ENCODE assay signal across 8 cellular contexts in the genomic region with DNA sequence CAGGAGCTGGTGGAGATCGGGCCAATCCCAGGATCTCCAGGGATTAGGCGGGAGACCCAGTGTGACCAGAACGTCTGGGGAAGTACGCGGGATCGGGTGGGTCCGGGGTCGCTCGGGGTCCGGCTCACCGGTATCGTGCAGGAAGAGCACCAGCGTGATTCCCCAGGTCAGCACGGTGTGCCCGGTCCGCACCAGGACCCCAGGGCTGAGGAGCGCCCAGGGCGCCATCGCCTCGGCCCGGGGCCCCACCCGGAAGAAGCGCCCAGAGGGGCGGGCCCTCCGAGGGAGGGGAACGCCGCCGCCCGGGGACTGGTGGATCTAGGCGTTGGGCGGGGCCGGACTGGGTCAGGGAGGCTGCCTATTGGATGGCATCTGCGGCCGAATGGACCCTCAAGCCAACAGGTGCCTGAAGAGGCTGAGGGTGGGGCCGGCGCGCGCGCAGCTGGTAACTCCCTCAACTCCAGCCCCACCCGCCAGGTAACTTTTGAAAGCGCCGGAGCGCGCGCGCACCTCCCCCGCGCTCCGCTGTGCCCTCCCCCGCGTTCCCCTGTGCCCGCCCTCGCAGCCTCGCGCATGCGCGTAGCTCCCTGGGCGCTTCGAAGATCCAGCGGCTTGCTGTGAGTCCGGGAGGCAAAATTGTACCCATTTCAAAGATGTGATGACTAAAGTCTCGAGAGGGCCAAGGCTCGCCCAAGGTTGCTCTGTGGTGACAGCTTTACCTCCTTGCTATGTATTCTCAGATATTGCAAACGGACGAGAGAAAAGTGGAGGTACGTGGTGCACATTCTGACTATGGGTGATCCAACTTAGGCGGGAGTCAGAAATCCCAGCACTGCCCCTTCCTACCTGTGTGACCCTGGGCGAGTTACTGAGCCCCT. TPM values are rescaled to one million over a fixed set of nuclear protein-coding genes. Genes with fewer than 3 reads are reported as not detected.
A peak's percentile ranks its signal among the peaks of the same experiment; 100 is the strongest.
DNase-seq lines count a peak whose midpoint lies in the region; ATAC-seq, FAIRE-seq and TF ChIP-seq lines count a peak whose summit lies in the region.

A gene with protein sequence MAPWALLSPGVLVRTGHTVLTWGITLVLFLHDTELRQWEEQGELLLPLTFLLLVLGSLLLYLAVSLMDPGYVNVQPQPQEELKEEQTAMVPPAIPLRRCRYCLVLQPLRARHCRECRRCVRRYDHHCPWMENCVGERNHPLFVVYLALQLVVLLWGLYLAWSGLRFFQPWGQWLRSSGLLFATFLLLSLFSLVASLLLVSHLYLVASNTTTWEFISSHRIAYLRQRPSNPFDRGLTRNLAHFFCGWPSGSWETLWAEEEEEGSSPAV (minus strand): TSS at position 262 of the 878 bp plus-strand sequence. CDS start 34 bp downstream, at position 228.

- intact Hi-C loops in OCI-LY7 (cut with micrococcal nuclease; ENCODE audit: unreplicated experiment): loop anchor here (1.0 to 10.0 kb wide), 6 partner anchors 47 to 267 kb away; partner anchors contain the start of genes ENDOG, ODF2, PHYHD1 and SPTAN1

- TF ChIP-seq CTCF in D721Med (IDR thresholded peaks at IDR 0.05; ENCODE audit: insufficient read depth, missing control alignments): no peak
- TF ChIP-seq CTCF in OCI-LY7 (conservative IDR thresholded peaks at IDR 0.05; ENCODE audit: low read length): no peak

- H4K20me1 ChIP-seq in OCI-LY7 (ENCODE audit: insufficient read depth, low read length): no peaks in the 10 kb centered on the region

- H3K27ac ChIP-seq in OCI-LY7 (ENCODE audit: low read depth, low read length, poor library complexity, severe bottlenecking): peak within 1 kb of the TSS; percentile 26

- H2AFZ ChIP-seq in OCI-LY7 (ENCODE audit: low read length): peak within 1 kb of the TSS; percentile 62; the same call in 1 of the 2 replicates

- no peaks in the 10 kb centered on the region for H3K9me3 ChIP-seq in OCI-LY7 (ENCODE audit: low read length)

- FAIRE-seq in D721Med (lab: Jason Lieb, UNC): no peak

- POLR2A ChIA-PET in OCI-LY7 (lab: Charles Lee): interaction anchor here (0.6 to 1.6 kb wide), 16 partner anchors 9 to 390 kb away, joined by 3 to 7 read pairs (median 3); partner anchors contain the start of genes DOLPP1, KYAT1, LRRC8A and ZER1

- DNase-seq in D721Med (ENCODE audit: insufficient read length, low spot score): peak; percentile 96
- peak; percentile 100 for DNase-seq in HuH-7.5 (ENCODE audit: low spot score)
- peak; percentile 100 for DNase-seq in OCI-LY7 (ENCODE audit: low spot score)
- peak; percentile 99 for DNase-seq in activated T-cell treated with anti-CD3 and anti-CD28 coated beads for 1 hour (ENCODE audit: low read depth)
- DNase-seq in epidermal melanocyte (ENCODE audit: insufficient read length, low spot score): peak; percentile 99
- DNase-seq in middle frontal gyrus (ENCODE audit: extremely low spot score, low spot score): peak; percentile 77
- DNase-seq in stimulated activated CD8-positive, alpha-beta memory T cell treated with anti-CD3 and anti-CD28 coated beads, Interleukin-2, amount 100 ng/mL, for 48 hours (ENCODE audit: low read depth in 2 of 2): peak; percentile 99

- no peaks in the 10 kb centered on the region; the same call in 1 of the 2 replicates for H3K36me3 ChIP-seq in OCI-LY7 (ENCODE audit: insufficient read depth, low read length)

- H3K4me1 ChIP-seq in OCI-LY7 (ENCODE audit: insufficient read depth, low read length, poor library complexity, severe bottlenecking): peaks cover 29% of the 10 kb centered on the region

- no peaks in the 10 kb centered on the region for H3K9me2 ChIP-seq in OCI-LY7 (ENCODE audit: insufficient read depth, low read length)

- peak within 1 kb of the TSS; percentile 90 for H3K4me3 ChIP-seq in OCI-LY7 (ENCODE audit: low read depth, low read length, poor library complexity, severe bottlenecking)

- ATAC-seq in GM21526 (IDR thresholded peaks at IDR 0.05; ENCODE audit: low FRiP score, unreplicated experiment): peak; percentile 89

- no TSS peak for BruUV-seq in OCI-LY7 (replicated peaks; lab: Mats Ljungman, UMichigan)

- CTCF ChIA-PET in OCI-LY7 (lab: Charles Lee; ENCODE audit: unreplicated experiment): interaction anchor here (0.5 kb wide), 1 partner anchor 22 kb away, joined by 3 read pairs; no protein-coding TSS in a partner anchor

- H3K79me2 ChIP-seq in OCI-LY7 (ENCODE audit: insufficient read depth, low read depth, low read length): peaks cover 5% of the 10 kb centered on the region; the same call in 1 of the 2 replicates

- H3K4me2 ChIP-seq in OCI-LY7 (ENCODE audit: low read length): peak within 1 kb of the TSS; percentile 94

RNA-seq across cellular contexts. Expression of the gene that starts here (rescaled TPM):
- 29.0 and 56.8 TPM in 2 replicates for total RNA-seq in OCI-LY7 (2014; rRNA removed; shearing (Covaris generic))
- total RNA-seq in OCI-LY7 (2022): 37.0 and 40.0 TPM in 2 replicates

Comparison
In these comparisons a context has a peak if more than half of its experiments do, and no peak if none do; other contexts are left out.
1. Peak in every context shown above with its lines: DNase-seq, ATAC-seq, H3K4me3 ChIP-seq and H3K27ac ChIP-seq.